In genomic region chr1:96842215-96842614, GRCh38 we compare ENCODE assay signal across 1 cellular context.
TF ChIP-seq lines count a peak whose summit lies in the region.

No MANE protein-coding gene starts in this region.

TF ChIP-seq in K562, 482 proteins besides CTCF, POLR2A, EP300 and RAD21 (continued from another document):
- TF ChIP-seq ARID3B (CRISPR knock-in tag; IDR thresholded peaks at IDR 0.05; ENCODE audit: borderline replicate concordance) (no peak), SRSF3 (IDR thresholded peaks at IDR 0.05; ENCODE audit: insufficient read depth, low read length) (no peak), ZNF384 (IDR thresholded peaks at IDR 0.05; ENCODE audit: low read depth, low read length) (0 out of 2 replicates have a peak, but pooled peaks have one; percentile 18), YBX1 (IDR thresholded peaks at IDR 0.05) (no peak)
